7 cellular contexts compared by ENCODE assay signal in the genomic region with DNA sequence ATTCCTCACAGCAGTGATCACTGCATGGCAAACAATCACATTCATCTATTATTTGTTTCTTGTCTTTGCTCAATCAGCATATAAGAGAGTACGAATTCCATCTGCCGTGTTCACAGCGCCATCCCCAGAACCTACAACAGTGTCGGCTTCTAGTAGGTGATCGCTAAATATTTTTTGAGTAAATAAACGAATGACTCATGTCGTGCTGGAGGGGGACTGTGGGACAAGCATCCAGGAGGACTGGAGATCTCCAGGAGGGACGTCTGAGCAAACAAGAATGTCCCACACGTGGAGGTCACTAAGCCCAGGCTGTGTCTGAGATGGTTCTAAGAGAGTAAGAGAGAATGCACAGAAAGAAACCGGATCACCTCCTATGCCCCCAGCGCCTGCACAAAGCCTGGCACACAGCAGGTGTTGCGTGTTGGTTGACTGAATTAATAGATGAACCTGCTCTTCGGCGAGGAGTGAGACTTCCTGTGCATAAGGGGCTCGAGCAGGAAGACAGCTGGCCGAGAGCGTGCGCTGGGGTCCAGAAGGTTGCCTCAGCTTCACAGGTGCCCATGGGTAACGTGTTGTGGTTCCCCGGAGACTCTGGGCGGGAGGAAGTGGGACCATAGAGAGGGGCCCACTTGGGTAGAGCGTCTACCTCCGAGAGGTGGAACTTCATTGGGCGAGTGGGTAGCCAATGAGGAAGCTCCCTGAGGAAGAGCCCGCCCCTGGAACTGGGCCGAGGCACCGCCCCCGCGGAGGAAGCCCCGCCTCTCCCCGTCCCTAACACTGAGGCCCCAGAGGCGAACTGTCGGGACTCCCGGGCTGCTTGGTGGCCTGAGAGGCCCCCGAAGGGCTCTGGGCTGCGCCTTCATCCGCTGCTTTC.
DNase-seq lines count a peak whose midpoint lies in the region; ATAC-seq and TF ChIP-seq lines count a peak whose summit lies in the region.

No MANE protein-coding gene starts in this region.

- no peak overlapping the region for H3K23ac ChIP-seq in mesenchymal stem cell (ENCODE audit: low read length in 2 of 2)

- WGBS in mesenchymal stem cell, result 5% methylated on average over 37 of the region's 37 CpGs

- peaks cover 4% of the 10 kb centered on the region for H3K9me3 ChIP-seq in mesenchymal stem cell (ENCODE audit: control insufficient read depth, low read length)

- H3K36me3 ChIP-seq in mesenchymal stem cell (ENCODE audit: control insufficient read depth in 1 of 2, insufficient read depth in 2 of 2, low read depth in 1 of 2, low read length in 2 of 2), result no peaks in the 10 kb centered on the region

- ATAC-seq in GM18868 (IDR thresholded peaks at IDR 0.05; ENCODE audit: unreplicated experiment) (peak; percentile 99), HG03066 (IDR thresholded peaks at IDR 0.05; ENCODE audit: low read depth, unreplicated experiment) (peak; percentile 97)

- H3K9ac ChIP-seq in mesenchymal stem cell (ENCODE audit: low read length), result no peak overlapping the region

- H3K4me3 ChIP-seq in dorsolateral prefrontal cortex, result peak overlapping the region; percentile 18 to 75 (median 59)
- H3K4me3 ChIP-seq in mesenchymal stem cell (ENCODE audit: insufficient read depth in 1 of 2, low read depth in 1 of 2, low read length in 2 of 2), result peak overlapping the region in 1 of 2 experiments; percentile 61

- H3K27ac ChIP-seq in dorsolateral prefrontal cortex (peak overlapping the region in 20 of 59 donors; percentile 9 to 75 (median 48)), mesenchymal stem cell (ENCODE audit: low read length, poor library complexity, severe bottlenecking) (no peak overlapping the region)

- H3K14ac ChIP-seq in mesenchymal stem cell (ENCODE audit: low read length in 2 of 2), result no peak overlapping the region

- peaks cover 7% of the 10 kb centered on the region for H3K4me1 ChIP-seq in mesenchymal stem cell (ENCODE audit: control insufficient read depth, insufficient read depth, low read depth, low read length)

- H2AFZ ChIP-seq in mesenchymal stem cell (ENCODE audit: low read depth, low read length), result peak overlapping the region; percentile 6

- no peak overlapping the region for H2BK15ac ChIP-seq in mesenchymal stem cell (ENCODE audit: low read depth, poor library complexity, severe bottlenecking)

- H2AK5ac ChIP-seq in mesenchymal stem cell (ENCODE audit: low read length, severe bottlenecking), result no peak overlapping the region

- peak in 5 of 56 donors; percentile 14 to 36 (median 19) for TF ChIP-seq CTCF in dorsolateral prefrontal cortex (IDR thresholded peaks at IDR 0.05 in 54 of 56, conservative IDR thresholded peaks at IDR 0.05 in 2 of 56; ENCODE audit: low read depth in 1 of 56, partially characterized antibody in 56 of 56)

- no peak overlapping the region for H3K4me2 ChIP-seq in mesenchymal stem cell (ENCODE audit: low read length, poor library complexity, severe bottlenecking)

- no peaks in the 10 kb centered on the region for H3K79me1 ChIP-seq in mesenchymal stem cell (replicated peaks; ENCODE audit: low read length, poor library complexity, severe bottlenecking)

- H2BK12ac ChIP-seq in mesenchymal stem cell (ENCODE audit: low read length in 2 of 2), result no peak overlapping the region

- intact Hi-C loops in dorsolateral prefrontal cortex (cut with DNase I), result no loop called here

- no peak overlapping the region for H2BK120ac ChIP-seq in mesenchymal stem cell (ENCODE audit: low read depth, low read length)

- no peak overlapping the region for H3K18ac ChIP-seq in mesenchymal stem cell (ENCODE audit: low read depth in 1 of 2, low read length in 2 of 2)

- H4K8ac ChIP-seq in mesenchymal stem cell (ENCODE audit: low read length), result no peak overlapping the region

- no peak overlapping the region for H2BK5ac ChIP-seq in mesenchymal stem cell (ENCODE audit: low read depth, low read length, poor library complexity, severe bottlenecking)

- DNase-seq in NCI-H2196 treated with DMSO at 0.1 percent for 48 hours (lab: John Stamatoyannopoulos, UW; ENCODE audit: unreplicated experiment) (peak; percentile 99), dorsolateral prefrontal cortex (peak; percentile 74 to 95 (median 88)), mesenchymal stem cell (peak; percentile 35)
- DNase-seq in activated CD4-positive, alpha-beta T cell treated with anti-CD3 and anti-CD28 coated beads for 24 hours (ENCODE audit: low read depth in 2 of 2), result peak; percentile 79 to 87
- peak; percentile 76 for DNase-seq in stimulated activated CD8-positive, alpha-beta memory T cell treated with anti-CD3 and anti-CD28 coated beads, Interleukin-15, amount 100 ng/mL, for 1 hour (ENCODE audit: low read depth)

- H4K91ac ChIP-seq in mesenchymal stem cell (ENCODE audit: low read length), result no peak overlapping the region

- H3K27me3 ChIP-seq in dorsolateral prefrontal cortex (peaks cover 0 to 20% (median 0%) of the 10 kb centered on the region in 45 donors), mesenchymal stem cell (ENCODE audit: control insufficient read depth in 1 of 2, insufficient read depth in 1 of 2, low read length in 2 of 2) (peaks cover 59 to 85% of the 10 kb centered on the region in 2 experiments)

- no peak overlapping the region for H3K4ac ChIP-seq in mesenchymal stem cell (ENCODE audit: low read depth in 1 of 2, low read length in 2 of 2)

Comparison
In these comparisons a context has a peak if more than half of its experiments do, and no peak if none do; other contexts are left out.
1. DNase-seq: peak in every context shown above with its lines; median percentile 99 in NCI-H2196 treated with DMSO at 0.1 percent for 48 hours; 88 in dorsolateral prefrontal cortex; 83 in activated CD4-positive, alpha-beta T cell treated with anti-CD3 and anti-CD28 coated beads for 24 hours; 76 in stimulated activated CD8-positive, alpha-beta memory T cell treated with anti-CD3 and anti-CD28 coated beads, Interleukin-15, amount 100 ng/mL, for 1 hour; 35 in mesenchymal stem cell.